Comparison of ENCODE assay signal across 8 cellular contexts in the genomic region with DNA sequence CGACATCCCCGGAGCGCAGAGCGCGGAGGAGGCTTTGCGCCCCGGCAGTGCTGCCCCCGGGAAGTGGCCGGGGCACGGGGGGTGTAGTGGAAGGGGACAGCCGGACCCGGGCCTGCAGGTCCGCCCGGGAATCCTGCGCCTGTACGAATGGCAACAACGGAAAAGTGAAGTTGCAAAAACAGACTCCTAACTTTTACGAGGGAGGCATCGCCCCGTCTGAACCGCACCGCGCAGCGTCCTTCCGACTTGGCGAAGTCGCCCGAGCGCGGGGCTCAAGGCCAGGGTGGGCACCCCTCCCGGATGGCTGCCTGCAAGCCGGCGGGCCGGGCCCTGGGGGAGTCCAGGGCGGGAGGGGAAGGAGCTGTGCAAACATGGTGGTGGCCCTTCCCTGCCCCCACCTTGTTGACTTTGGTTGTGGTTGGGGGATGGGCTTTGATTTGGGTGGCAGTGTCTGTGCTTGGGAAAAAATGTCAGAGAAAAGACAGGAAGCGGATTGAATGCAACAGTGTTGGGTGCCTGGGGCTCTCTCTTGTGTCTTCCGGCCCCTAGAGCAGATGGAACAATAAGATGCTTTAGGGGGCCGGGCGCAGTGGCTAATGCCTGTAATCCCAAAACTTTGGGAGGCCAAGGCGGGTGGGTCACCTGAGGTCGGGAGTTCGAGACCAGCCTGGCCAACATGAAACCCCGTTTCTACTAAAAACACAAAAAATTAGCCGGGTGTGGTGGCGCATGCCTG. TPM values are rescaled to one million over a fixed set of nuclear protein-coding genes. Genes with fewer than 3 reads are reported as not detected.
DNase-seq lines count a peak whose midpoint lies in the region; ATAC-seq and TF ChIP-seq lines count a peak whose summit lies in the region.

No MANE protein-coding gene starts in this region.

- TF ChIP-seq CTCF in breast epithelium (IDR thresholded peaks at IDR 0.05): no peak

- intact Hi-C loops in breast epithelium (cut with DNase I; ENCODE audit: low total_unique reads): no loop called here

- H3K4me3 ChIP-seq in breast epithelium (peak overlapping the region; percentile 92 to 99 (median 98)), skeletal muscle satellite cell (ENCODE audit: low read length) (peak overlapping the region; percentile 95)

- H3K9me3 ChIP-seq in breast epithelium: no peaks in the 10 kb centered on the region
- H3K9me3 ChIP-seq in skeletal muscle satellite cell (replicated peaks; ENCODE audit: low read length): no peaks in the 10 kb centered on the region

- peak; percentile 95 for DNase-seq in ELF-1 (ENCODE audit: low read depth, low spot score)
- peak; percentile 61 for DNase-seq in LHCN-M2 (ENCODE audit: low read depth)
- peak in 3 of 5 experiments; percentile 50 to 90 (median 70) for DNase-seq in T-helper 2 cell
- DNase-seq in breast epithelium (ENCODE audit: low spot score in 2 of 2): peak; percentile 46 to 67
- peak; percentile 68 for DNase-seq in iPS-NIHi11 (ENCODE audit: low spot score)

- H3K9ac ChIP-seq in skeletal muscle satellite cell (ENCODE audit: low read depth, low read length): peak overlapping the region; percentile 99

- H3K36me3 ChIP-seq in breast epithelium: no peaks in the 10 kb centered on the region
- H3K36me3 ChIP-seq in skeletal muscle satellite cell (ENCODE audit: insufficient read depth, low read length): peaks cover 19% of the 10 kb centered on the region

- ATAC-seq in GM19463 (IDR thresholded peaks at IDR 0.05; ENCODE audit: unreplicated experiment) (no peak), HG02970 (IDR thresholded peaks at IDR 0.05; ENCODE audit: low FRiP score, unreplicated experiment) (no peak)

- H3K4me2 ChIP-seq in skeletal muscle satellite cell (ENCODE audit: low read length): peak overlapping the region; percentile 97

- no peaks in the 10 kb centered on the region for H3K27me3 ChIP-seq in breast epithelium
- H3K27me3 ChIP-seq in skeletal muscle satellite cell (ENCODE audit: control insufficient read depth, insufficient read depth, low read length): no peaks in the 10 kb centered on the region

- H3K27ac ChIP-seq in breast epithelium: peak overlapping the region; percentile 95 to 99

- TF ChIP-seq POLR2A in breast epithelium (IDR thresholded peaks at IDR 0.05): no peak

- H3K4me1 ChIP-seq in breast epithelium (peaks cover 15 to 16% of the 10 kb centered on the region in 2 donors), skeletal muscle satellite cell (ENCODE audit: control insufficient read depth, insufficient read depth, low read length) (peaks cover 33% of the 10 kb centered on the region)

RNA-seq across cellular contexts. Expression of a gene that starts 0.7 kb away (rescaled TPM):
- 53.7 and 64.9 TPM in 2 replicates for total RNA-seq in LHCN-M2 (2014; rRNA removed)
- 28.0 TPM for polyA plus RNA-seq in LHCN-M2 (2012)
- 100 to 1,000 TPM in 2 of 3 donors, 10 to 100 TPM in 1; 96.0 to 111 (median 101) TPM for total RNA-seq in breast epithelium
- 54.8 and 70.7 TPM in 2 replicates for total RNA-seq in skeletal muscle satellite cell (2012; rRNA removed)

RNA-seq across cellular contexts. Expression of a gene that starts 41.1 kb away (rescaled TPM):
- total RNA-seq in LHCN-M2 (2014; rRNA removed) (9.6 and 9.8 TPM in 2 replicates), breast epithelium (10 to 100 TPM; 12.0 to 20.6 (median 19.0) TPM)
- 7.2 TPM for polyA plus RNA-seq in LHCN-M2 (2012)
- total RNA-seq in skeletal muscle satellite cell (2012; rRNA removed): 6.3 and 8.5 TPM in 2 replicates

RNA-seq across cellular contexts. Expression of a gene that starts 41.2 kb away (rescaled TPM):
- 20.4 and 25.0 TPM in 2 replicates for total RNA-seq in LHCN-M2 (2014; rRNA removed)
- polyA plus RNA-seq in LHCN-M2 (2012): 27.2 TPM
- total RNA-seq in breast epithelium: 10 to 100 TPM; 28.3 to 38.1 (median 32.1) TPM
- 11.4 and 17.5 TPM in 2 replicates for total RNA-seq in skeletal muscle satellite cell (2012; rRNA removed)
